In genomic region chr12:98669751-98670150, GRCh38 we compare ENCODE assay signal across 16 cellular contexts. TPM values are rescaled to one million over a fixed set of nuclear protein-coding genes. Genes with fewer than 3 reads are reported as not detected.
DNase-seq lines count a peak whose midpoint lies in the region; ATAC-seq and TF ChIP-seq lines count a peak whose summit lies in the region.
"Had no signal": no experiment of that assay in that cellular context is flagged by ENCODE, and none has a peak within 500 bp of the region (broad histone marks: within the 10 kb centered on the region; RNA-seq: fewer than 3 reads in every experiment).

No MANE protein-coding gene starts in this region.

- no peaks in the 10 kb centered on the region for H3K27me3 Mint-ChIP-seq in CD4-positive, CD25-positive, alpha-beta regulatory T cell
- H3K27me3 Mint-ChIP-seq in effector memory CD8-positive, alpha-beta T cell, result no peaks in the 10 kb centered on the region
- H3K27me3 Mint-ChIP-seq: CD8-positive, alpha-beta memory T cell had no signal

- peaks cover 70% of the 10 kb centered on the region for H3K36me3 ChIP-seq in CD4-positive, CD25-positive, alpha-beta regulatory T cell (ENCODE audit: control insufficient read depth, insufficient read depth, low read length)
- peaks cover 49% of the 10 kb centered on the region for H3K36me3 ChIP-seq in DND-41 (ENCODE audit: insufficient read depth, low read length)
- peaks cover 100% of the 10 kb centered on the region for H3K36me3 ChIP-seq in neutrophil

- peaks cover 0 to 4% (median 0%) of the 10 kb centered on the region in 7 donors for H3K9me3 Mint-ChIP-seq in CD4-positive, CD25-positive, alpha-beta regulatory T cell
- H3K9me3 Mint-ChIP-seq in effector memory CD8-positive, alpha-beta T cell, result no peaks in the 10 kb centered on the region
- H3K9me3 Mint-ChIP-seq: GM23338 had no signal

- H3K27ac Mint-ChIP-seq in CD4-positive, CD25-positive, alpha-beta regulatory T cell, result no peak overlapping the region
- peak overlapping the region; percentile 77 to 80 for H3K27ac Mint-ChIP-seq in effector memory CD8-positive, alpha-beta T cell
- H3K27ac Mint-ChIP-seq: GM23338 had no signal

- H2AFZ ChIP-seq in DND-41 (ENCODE audit: low read depth, low read length), result no peak overlapping the region
- H2AFZ ChIP-seq: GM23338 had no signal

- peaks cover 0 to 3% of the 10 kb centered on the region in 2 experiments for H3K9me3 ChIP-seq in CD4-positive, CD25-positive, alpha-beta regulatory T cell (ENCODE audit: control insufficient read depth in 2 of 2, low read length in 2 of 2)
- H3K9me3 ChIP-seq in DND-41 (ENCODE audit: insufficient read depth, low read length, severe bottlenecking) (no peaks in the 10 kb centered on the region), neutrophil (no peaks in the 10 kb centered on the region)
- H3K9me3 ChIP-seq: BLaER1 had no signal

- ATAC-seq in CD4-positive, CD25-positive, alpha-beta regulatory T cell (ENCODE audit: low read depth in 2 of 2), result no peak
- ATAC-seq in DND-41 (ENCODE audit: insufficient read depth, low read depth) (peak; percentile 63; the same call in 1 of the 3 replicates), GM18907 (IDR thresholded peaks at IDR 0.05; ENCODE audit: unreplicated experiment) (no peak), GM19395 (IDR thresholded peaks at IDR 0.05; ENCODE audit: unreplicated experiment) (no peak)
- peak; percentile 17 for ATAC-seq in effector memory CD8-positive, alpha-beta T cell (replicated peaks)
- ATAC-seq: GM23338 had no signal

- H3K36me3 Mint-ChIP-seq in CD4-positive, CD25-positive, alpha-beta regulatory T cell, result peaks cover 41% of the 10 kb centered on the region
- H3K36me3 Mint-ChIP-seq in effector memory CD8-positive, alpha-beta T cell (ENCODE audit: insufficient read depth), result peaks cover 61% of the 10 kb centered on the region

- H4K20me1 ChIP-seq in DND-41 (ENCODE audit: insufficient read depth, low read length), result no peaks in the 10 kb centered on the region
- H4K20me1 ChIP-seq: BLaER1 had no signal

- TF ChIP-seq CTCF in DND-41 (IDR thresholded peaks at IDR 0.05; ENCODE audit: borderline replicate concordance, extremely low read depth, low read length, poor library complexity, severe bottlenecking) (no peak), neutrophil (IDR thresholded peaks at IDR 0.05) (no peak)

- H3K4me1 Mint-ChIP-seq in CD4-positive, CD25-positive, alpha-beta regulatory T cell, result peaks cover 7 to 19% (median 16%) of the 10 kb centered on the region in 4 donors
- peaks cover 10 to 23% of the 10 kb centered on the region in 2 donors for H3K4me1 Mint-ChIP-seq in effector memory CD8-positive, alpha-beta T cell (ENCODE audit: low read depth in 2 of 2)
- H3K4me1 Mint-ChIP-seq: GM23338 had no signal

- no peaks in the 10 kb centered on the region for H3K27me3 ChIP-seq in CD4-positive, CD25-positive, alpha-beta regulatory T cell (ENCODE audit: control insufficient read depth, insufficient read depth, low read length)
- H3K27me3 ChIP-seq in DND-41 (ENCODE audit: insufficient read depth, low read length, poor library complexity) (no peaks in the 10 kb centered on the region), neutrophil (no peaks in the 10 kb centered on the region)
- H3K27me3 ChIP-seq: BLaER1 had no signal

- H3K9ac ChIP-seq in DND-41 (ENCODE audit: low read depth, low read length), result no peak overlapping the region
- H3K9ac ChIP-seq: BLaER1, KMS-11 had no signal

- no peaks in the 10 kb centered on the region for H3K4me1 ChIP-seq in CD4-positive, CD25-positive, alpha-beta regulatory T cell (ENCODE audit: control insufficient read depth, insufficient read depth, low read length, poor library complexity, severe bottlenecking)
- H3K4me1 ChIP-seq in DND-41 (ENCODE audit: insufficient read depth, low read length) (no peaks in the 10 kb centered on the region), neutrophil (ENCODE audit: control insufficient read depth in 1 of 2, insufficient read depth in 1 of 2, low read depth in 1 of 2, low read length in 1 of 2) (no peaks in the 10 kb centered on the region)
- H3K4me1 ChIP-seq: BLaER1 had no signal

- no peaks in the 10 kb centered on the region for H3K79me2 ChIP-seq in DND-41 (ENCODE audit: insufficient read depth, low read length)

- no peak overlapping the region for H3K4me3 ChIP-seq in CD4-positive, CD25-positive, alpha-beta regulatory T cell (ENCODE audit: low read depth, low read length)
- no peak overlapping the region for H3K4me3 ChIP-seq in DND-41 (ENCODE audit: low read depth in 1 of 2, low read length in 2 of 2)
- H3K4me3 ChIP-seq in neutrophil (ENCODE audit: low read depth in 1 of 2, low read length in 1 of 2), result no peak overlapping the region
- H3K4me3 ChIP-seq: BLaER1, GM23338 had no signal

- H3K4me3 Mint-ChIP-seq in CD4-positive, CD25-positive, alpha-beta regulatory T cell, result no peak overlapping the region
- H3K4me3 Mint-ChIP-seq in effector memory CD8-positive, alpha-beta T cell, result no peak overlapping the region
- H3K4me3 Mint-ChIP-seq: CD14-positive monocyte, GM23338 had no signal

- H3K4me2 ChIP-seq in DND-41 (ENCODE audit: insufficient read depth, low read length), result no peak overlapping the region
- H3K4me2 ChIP-seq: BLaER1, GM23338, KMS-11 had no signal

- H3K27ac ChIP-seq in CD4-positive, CD25-positive, alpha-beta regulatory T cell (ENCODE audit: insufficient read depth, low read length, poor library complexity, severe bottlenecking), result peak overlapping the region; percentile 15
- no peak overlapping the region for H3K27ac ChIP-seq in DND-41 (ENCODE audit: low read length)
- H3K27ac ChIP-seq in neutrophil, result peak overlapping the region; percentile 43
- H3K27ac ChIP-seq: BLaER1, KMS-11 had no signal

- DNase-seq in CD4-positive, CD25-positive, alpha-beta regulatory T cell, result peak in 1 of 3 donors; percentile 54
- peak; percentile 33 for DNase-seq in DND-41
- DNase-seq in effector memory CD8-positive, alpha-beta T cell, result no peak
- no peak for DNase-seq in GDM1 (lab: John Stamatoyannopoulos, UW)
- DNase-seq: CD8-positive, alpha-beta memory T cell; COR-L47; DMS 273 treated with DMSO at 0.1 percent for 48 hours; DMS53; HCEC 1CT had no signal

RNA-seq across cellular contexts. Expression of gene APAF1, which starts 24.7 kb away (rescaled TPM):
- 28.5 TPM for total RNA-seq in CD4-positive, CD25-positive, alpha-beta regulatory T cell
- 1 to 10 TPM; 4.9 to 7.5 (median 6.8) TPM for polyA plus RNA-seq in CD4-positive, CD25-positive, alpha-beta regulatory T cell

RNA-seq across cellular contexts. Expression of gene IKBIP, which starts 25.2 kb away (rescaled TPM):
- 3.4 TPM for total RNA-seq in CD4-positive, CD25-positive, alpha-beta regulatory T cell
- 10 to 100 TPM in 2 of 4 donors, 1 to 10 TPM in 2; 6.2 to 11.0 (median 9.2) TPM for polyA plus RNA-seq in CD4-positive, CD25-positive, alpha-beta regulatory T cell

Comparison
In these comparisons a context has a peak if more than half of its experiments do, and no peak if none do; other contexts are left out.
1. ATAC-seq: peak in DND-41 (single experiment) and effector memory CD8-positive, alpha-beta T cell (single experiment); none in CD4-positive, CD25-positive, alpha-beta regulatory T cell (0 of 2), GM18907 (single experiment) and GM19395 (single experiment).
2. H3K27ac Mint-ChIP-seq: peak in effector memory CD8-positive, alpha-beta T cell (2 of 2); none in CD4-positive, CD25-positive, alpha-beta regulatory T cell (0 of 3).